In genomic region chr2:98084869-98085238, GRCh38 we compare ENCODE assay signal across 30 cellular contexts. TPM values are rescaled to one million over a fixed set of nuclear protein-coding genes. Genes with fewer than 3 reads are reported as not detected.
A peak's percentile ranks its signal among the peaks of the same experiment; 100 is the strongest.
DNase-seq lines count a peak whose midpoint lies in the region; TF ChIP-seq lines count a peak whose summit lies in the region.
"Had no signal": no experiment of that assay in that cellular context is flagged by ENCODE, and none has a peak within 500 bp of the region (broad histone marks: within the 10 kb centered on the region; RNA-seq: fewer than 3 reads in every experiment).

No MANE protein-coding gene starts in this region.

- no peak for TF ChIP-seq CTCF in 22Rv1 (IDR thresholded peaks at IDR 0.05)
- no peak for TF ChIP-seq CTCF in colonic mucosa (IDR thresholded peaks at IDR 0.05)
- no peak for TF ChIP-seq CTCF in osteocyte (IDR thresholded peaks at IDR 0.05)

- H3K27ac ChIP-seq in 22Rv1 = peak overlapping the region; percentile 76
- peak overlapping the region; percentile 70 for H3K27ac ChIP-seq in colonic mucosa
- peak overlapping the region; percentile 50 for H3K27ac ChIP-seq in muscle layer of duodenum (ENCODE audit: low read length)
- H3K27ac ChIP-seq: BLaER1, brain microvascular endothelial cell, esophagus muscularis mucosa, neutrophil, SJSA1, skin epidermis had no signal

- intact Hi-C loops in colonic mucosa (cut with DNase I) = no loop called here

- H3K4me1 ChIP-seq in colonic mucosa (peaks cover 11% of the 10 kb centered on the region), muscle layer of duodenum (ENCODE audit: control insufficient read depth in 1 of 2, insufficient read depth in 2 of 2, low read length in 2 of 2) (peaks cover 0 to 12% of the 10 kb centered on the region in 2 donors)

- H3K9me3 ChIP-seq in colonic mucosa = no peaks in the 10 kb centered on the region
- H3K9me3 ChIP-seq in muscle layer of duodenum (ENCODE audit: control insufficient read depth in 1 of 2, low read length in 2 of 2) = no peaks in the 10 kb centered on the region
- H3K9me3 ChIP-seq: BLaER1, esophagus muscularis mucosa, neutrophil, SJSA1 had no signal

- H3K4me3 ChIP-seq in colonic mucosa (no peak overlapping the region), muscle layer of duodenum (ENCODE audit: low read depth in 1 of 2, low read length in 2 of 2) (no peak overlapping the region)
- H3K4me3 ChIP-seq: BLaER1, esophagus muscularis mucosa, SJSA1, skin epidermis had no signal

- peak overlapping the region in 1 of 2 donors; percentile 89 for H3K9ac ChIP-seq in colonic mucosa (ENCODE audit: low read depth in 2 of 2, low read length in 2 of 2)
- H3K9ac ChIP-seq: BLaER1 had no signal

- no peaks in the 10 kb centered on the region for H3K27me3 ChIP-seq in colonic mucosa
- no peaks in the 10 kb centered on the region for H3K27me3 ChIP-seq in muscle layer of duodenum (ENCODE audit: low read depth, low read length)
- H3K27me3 ChIP-seq: brain microvascular endothelial cell, esophagus muscularis mucosa had no signal

- H3K27me3 Mint-ChIP-seq in osteocyte (ENCODE audit: unreplicated experiment) = peaks cover 59% of the 10 kb centered on the region

- H3K4me3 Mint-ChIP-seq in osteocyte (ENCODE audit: unreplicated experiment) = no peak overlapping the region
- H3K4me3 Mint-ChIP-seq: activated T-cell treated with anti-CD3 and anti-CD28 coated beads, Interleukin-2, amount 50 U/mL, for 24 hours; effector memory CD8-positive, alpha-beta T cell had no signal

- DNase-seq in HuH-7.5 (ENCODE audit: low spot score) (peak; percentile 15), colonic mucosa (peak; percentile 50), osteocyte (ENCODE audit: extremely low spot score, unreplicated experiment) (no peak), HK-2 (ENCODE audit: unreplicated experiment) (no peak), epidermal melanocyte (ENCODE audit: insufficient read length, low spot score) (no peak)
- no peak for DNase-seq in activated CD4-positive, alpha-beta T cell treated with anti-CD3 and anti-CD28 coated beads, Interleukin-2, amount 50 U/mL, for 1 hour
- DNase-seq: ACHN; activated gamma-delta T cell treated with Interleukin-2 at 50 U/mL for 16 hours; activated T-cell treated with anti-CD3 and anti-CD28 coated beads, Interleukin-2, amount 50 U/mL, for 24 hours; brain microvascular endothelial cell; effector memory CD8-positive, alpha-beta T cell; EL; foreskin melanocyte; MM.1S; NCI-H1436; NCI-H510A treated with DMSO at 0.1 percent for 48 hours; stimulated activated CD4-positive, alpha-beta T cell treated with anti-CD3 and anti-CD28 coated beads, Interleukin-1b, Interleukin-23, amount 100 ng/mL, for 48 hours; T-cell had no signal

- H3K36me3 ChIP-seq in colonic mucosa = no peaks in the 10 kb centered on the region
- H3K36me3 ChIP-seq in muscle layer of duodenum (ENCODE audit: control insufficient read depth in 1 of 2, insufficient read depth in 2 of 2, low read length in 2 of 2) = no peaks in the 10 kb centered on the region
- H3K36me3 ChIP-seq: BLaER1, brain microvascular endothelial cell, esophagus muscularis mucosa, neutrophil, SJSA1 had no signal

- no peaks in the 10 kb centered on the region for H3K9me3 Mint-ChIP-seq in osteocyte (ENCODE audit: unreplicated experiment)
- H3K9me3 Mint-ChIP-seq: activated T-cell treated with anti-CD3 and anti-CD28 coated beads, Interleukin-2, amount 50 U/mL, for 24 hours; effector memory CD8-positive, alpha-beta T cell; T-cell had no signal

- no peaks in the 10 kb centered on the region for H3K36me3 Mint-ChIP-seq in osteocyte (ENCODE audit: unreplicated experiment)
- H3K36me3 Mint-ChIP-seq: T-cell had no signal

- peaks cover 8% of the 10 kb centered on the region for H3K4me1 Mint-ChIP-seq in osteocyte (ENCODE audit: unreplicated experiment)

- no peak overlapping the region for H3K27ac Mint-ChIP-seq in osteocyte (ENCODE audit: unreplicated experiment)
- H3K27ac Mint-ChIP-seq: activated T-cell treated with anti-CD3 and anti-CD28 coated beads, Interleukin-2, amount 50 U/mL, for 24 hours; effector memory CD8-positive, alpha-beta T cell; T-cell had no signal

RNA-seq across cellular contexts. Expression of gene VWA3B, which starts 2.1 kb away (rescaled TPM):
- total RNA-seq in colonic mucosa = 1 to 10 TPM; 1.8 to 3.2 TPM
- total RNA-seq in osteocyte = not detected in 2 replicates
- total RNA-seq: activated CD8-positive, alpha-beta memory T cell treated with anti-CD3 and anti-CD28 coated beads for 36 hours; chondrocyte; esophagus muscularis mucosa; pulmonary artery endothelial cell; RPMI7951; SJSA1; subcutaneous adipose tissue; T-cell had no signal

Comparison
In these comparisons a context has a peak if more than half of its experiments do, and no peak if none do; other contexts are left out.
1. DNase-seq: peak in HuH-7.5 (single experiment) and colonic mucosa (single experiment); none in osteocyte (single experiment), HK-2 (single experiment), activated CD4-positive, alpha-beta T cell treated with anti-CD3 and anti-CD28 coated beads, Interleukin-2, amount 50 U/mL, for 1 hour (single experiment) and epidermal melanocyte (single experiment).
2. Peak in every context shown above with its lines, with median percentiles within 50 percentile points of each other: H3K27ac ChIP-seq.